7 cellular contexts compared by ENCODE assay signal in genomic region chr5:131163315-131164119, GRCh38. TPM values are rescaled to one million over a fixed set of nuclear protein-coding genes. Genes with fewer than 3 reads are reported as not detected.
A peak's percentile ranks its signal among the peaks of the same experiment; 100 is the strongest.
DNase-seq lines count a peak whose midpoint lies in the region; ATAC-seq, FAIRE-seq and TF ChIP-seq lines count a peak whose summit lies in the region.

No MANE protein-coding gene starts in this region.

- H3K27me3 ChIP-seq in breast epithelium, result no peaks in the 10 kb centered on the region
- H3K27me3 ChIP-seq in lower lobe of right lung (ENCODE audit: low read depth), result no peaks in the 10 kb centered on the region
- no peaks in the 10 kb centered on the region for H3K27me3 ChIP-seq in uterus

- ATAC-seq in lower lobe of right lung (no peak), GM19351 (IDR thresholded peaks at IDR 0.05; ENCODE audit: unreplicated experiment) (no peak)

- H3K4me1 ChIP-seq in breast epithelium, result no peaks in the 10 kb centered on the region
- peaks cover 18% of the 10 kb centered on the region for H3K4me1 ChIP-seq in lower lobe of right lung
- no peaks in the 10 kb centered on the region for H3K4me1 ChIP-seq in uterus

- H3K4me3 ChIP-seq in GM08714 (ENCODE audit: low read length) (peak overlapping the region; percentile 90), breast epithelium (peak overlapping the region; percentile 82 to 96 (median 89)), lower lobe of right lung (peak overlapping the region; percentile 93), uterus (peak overlapping the region in 1 of 2 donors; percentile 73)

- no peaks in the 10 kb centered on the region for H3K36me3 ChIP-seq in breast epithelium
- peaks cover 44% of the 10 kb centered on the region for H3K36me3 ChIP-seq in lower lobe of right lung
- no peaks in the 10 kb centered on the region for H3K36me3 ChIP-seq in uterus

- H3K9me3 ChIP-seq in breast epithelium, result no peaks in the 10 kb centered on the region
- no peaks in the 10 kb centered on the region for H3K9me3 ChIP-seq in lower lobe of right lung
- H3K9me3 ChIP-seq in uterus, result no peaks in the 10 kb centered on the region

- TF ChIP-seq POLR2A in breast epithelium (IDR thresholded peaks at IDR 0.05) (no peak), uterus (IDR thresholded peaks at IDR 0.05) (no peak)

- FAIRE-seq in GM19239 (lab: Jason Lieb, UNC), result no peak

- H3K27ac ChIP-seq in breast epithelium, result peak overlapping the region; percentile 54 to 95
- peak overlapping the region; percentile 95 for H3K27ac ChIP-seq in lower lobe of right lung
- H3K27ac ChIP-seq in uterus, result peak overlapping the region; percentile 91 to 95

- DNase-seq in NAMALWA (ENCODE audit: low spot score) (peak; percentile 45), breast epithelium (ENCODE audit: low spot score in 2 of 2) (no peak), lower lobe of right lung (no peak), uterus (no peak), GM19239 (ENCODE audit: insufficient read length, low spot score) (no peak)

- intact Hi-C loops in breast epithelium (cut with DNase I; ENCODE audit: low total_unique reads) (no loop called here), lower lobe of right lung (cut with DNase I) (no loop called here), uterus (cut with DNase I; ENCODE audit: low total_unique reads) (loop anchor here (10.0 kb wide), 2 partner anchors 251 to 1061 kb away; partner anchors contain the start of gene P4HA2)

- TF ChIP-seq CTCF in breast epithelium (IDR thresholded peaks at IDR 0.05) (no peak), lower lobe of right lung (IDR thresholded peaks at IDR 0.05) (no peak), uterus (IDR thresholded peaks at IDR 0.05) (no peak)

RNA-seq across cellular contexts. Expression of gene HINT1, which starts 1.5 kb away (rescaled TPM):
- total RNA-seq in breast epithelium (100 to 1,000 TPM; 161 to 217 (median 214) TPM), lower lobe of right lung (136 TPM), uterus (100 to 1,000 TPM in 3 of 4 donors, 10 to 100 TPM in 1; 86.1 to 683 (median 196) TPM)

RNA-seq across cellular contexts. Expression of gene LYRM7, which starts 7.2 kb away (rescaled TPM):
- total RNA-seq in breast epithelium (10 to 100 TPM in 2 of 3 donors, 1 to 10 TPM in 1; 5.9 to 20.3 (median 15.8) TPM), lower lobe of right lung (5.5 TPM), uterus (10 to 100 TPM in 1 of 4 donors, 1 to 10 TPM in 3; 4.1 to 22.6 (median 7.9) TPM)
